9 cellular contexts compared by ENCODE assay signal in genomic region chr17:49851387-49852291, GRCh38. TPM values are rescaled to one million over a fixed set of nuclear protein-coding genes. Genes with fewer than 3 reads are reported as not detected.
DNase-seq lines count a peak whose midpoint lies in the region; ATAC-seq, FAIRE-seq and TF ChIP-seq lines count a peak whose summit lies in the region.
"Had no signal": no experiment of that assay in that cellular context is flagged by ENCODE, and none has a peak within 500 bp of the region (broad histone marks: within the 10 kb centered on the region; RNA-seq: fewer than 3 reads in every experiment).

No MANE protein-coding gene starts in this region.

- H3K27ac ChIP-seq in Karpas-422 (ENCODE audit: low read length) (no peak overlapping the region), body of pancreas (no peak overlapping the region), small intestine (ENCODE audit: low read depth in 1 of 2, low read length in 1 of 2) (peak overlapping the region in 1 of 2 donors; percentile 40)

- peak overlapping the region; percentile 39 for H3K9ac ChIP-seq in Karpas-422 (ENCODE audit: low read length)

- H3K79me2 ChIP-seq in Karpas-422 (ENCODE audit: low read length) = no peaks in the 10 kb centered on the region

- peak overlapping the region; percentile 56; the same call in 1 of the 2 replicates for H2AFZ ChIP-seq in Karpas-422 (ENCODE audit: low read length)

- peak; percentile 62 for ATAC-seq in body of pancreas
- no peak for ATAC-seq in HG03521 (IDR thresholded peaks at IDR 0.05; ENCODE audit: unreplicated experiment)
- ATAC-seq in HG03039 (IDR thresholded peaks at IDR 0.05; ENCODE audit: unreplicated experiment) = no peak

- 0 out of 2 replicates have a peak, but pooled peaks cover 3% of the 10 kb centered on the region for H4K20me1 ChIP-seq in Karpas-422 (ENCODE audit: insufficient read depth, low read depth, low read length)

- FAIRE-seq in D721Med (lab: Jason Lieb, UNC) = no peak
- FAIRE-seq in small intestine (lab: Jason Lieb, UNC) = no peak
- FAIRE-seq: endometrium had no signal

- H3K4me2 ChIP-seq in Karpas-422 (ENCODE audit: low read depth, low read length, poor library complexity, severe bottlenecking) = peak overlapping the region; percentile 47

- no peak for TF ChIP-seq POLR2A in body of pancreas (IDR thresholded peaks at IDR 0.05)

- H3K4me1 ChIP-seq in Karpas-422 (ENCODE audit: low read length) (no peaks in the 10 kb centered on the region; the same call in 1 of the 2 replicates), body of pancreas (peaks cover 14% of the 10 kb centered on the region), small intestine (ENCODE audit: control insufficient read depth in 2 of 2, insufficient read depth in 1 of 2, low read depth in 1 of 2, low read length in 1 of 2) (no peaks in the 10 kb centered on the region)

- intact Hi-C loops in body of pancreas (cut with DNase I) = no loop called here

- H3K27me3 ChIP-seq in Karpas-422 (ENCODE audit: low read length) = no peaks in the 10 kb centered on the region
- no peaks in the 10 kb centered on the region for H3K27me3 ChIP-seq in body of pancreas
- H3K27me3 ChIP-seq in small intestine (ENCODE audit: control insufficient read depth in 2 of 2, insufficient read depth in 2 of 2, low read length in 2 of 2) = no peaks in the 10 kb centered on the region

- TF ChIP-seq CTCF in D721Med (IDR thresholded peaks at IDR 0.05; ENCODE audit: insufficient read depth, missing control alignments) = peak; percentile 92
- peak; percentile 32 to 59 (median 54) for TF ChIP-seq CTCF in body of pancreas (IDR thresholded peaks at IDR 0.05)

- WGBS in body of pancreas, 2 donors = 5 to 6% methylated on average over 33 to 54 of the region's 55 CpGs
- WGBS in small intestine, 3 donors = 3 to 5% (median 3%) methylated on average over 51 to 55 of the region's 55 CpGs

- DNase-seq in D721Med (ENCODE audit: insufficient read length, low spot score) (peak; percentile 49), Karpas-422 (peak; percentile 69), UCSD-AML1 (lab: John Stamatoyannopoulos, UW; ENCODE audit: unreplicated experiment) (peak; percentile 88), body of pancreas (peak; percentile 65 to 71 (median 66)), iPS-NIHi7 (ENCODE audit: extremely low spot score) (peak; percentile 74), small intestine (no peak)

- H3K4me3 ChIP-seq in Karpas-422 (ENCODE audit: low read length) = peak overlapping the region; percentile 53; the same call in 1 of the 2 replicates
- H3K4me3 ChIP-seq in body of pancreas = no peak overlapping the region
- peak overlapping the region; percentile 44 to 54 for H3K4me3 ChIP-seq in small intestine (ENCODE audit: low read depth in 1 of 2, low read length in 2 of 2)

- H3K9me3 ChIP-seq in Karpas-422 (ENCODE audit: low read length) (no peaks in the 10 kb centered on the region), body of pancreas (no peaks in the 10 kb centered on the region), small intestine (ENCODE audit: control insufficient read depth, low read depth) (no peaks in the 10 kb centered on the region)

- H3K36me3 ChIP-seq in Karpas-422 (ENCODE audit: insufficient read depth, low read length) (no peaks in the 10 kb centered on the region), body of pancreas (replicated peaks in 1 of 2; ENCODE audit: insufficient read depth in 1 of 2, low read depth in 2 of 2) (no peaks in the 10 kb centered on the region), small intestine (ENCODE audit: control insufficient read depth in 2 of 2, insufficient read depth in 2 of 2, low read length in 2 of 2) (no peaks in the 10 kb centered on the region)

- no peaks in the 10 kb centered on the region for H3K9me2 ChIP-seq in Karpas-422 (replicated peaks; ENCODE audit: insufficient read depth, low read length)

RNA-seq across cellular contexts. Expression of gene TAC4, which starts 3.8 kb away (rescaled TPM):
- total RNA-seq in Karpas-422 (2014; rRNA removed; shearing (Covaris generic); ENCODE audit: low replicate concordance) = not detected in 2 replicates
- not detected for total RNA-seq in body of pancreas
- not detected for polyA plus RNA-seq in small intestine

Comparison
In these comparisons a context has a peak if more than half of its experiments do, and no peak if none do; other contexts are left out.
1. H3K4me3 ChIP-seq: peak in Karpas-422 (single experiment) and small intestine (2 of 2); none in body of pancreas (0 of 2).